In genomic region chr9:127244609-127245601, GRCh38 we compare ENCODE assay signal across 1 cellular context.
TF ChIP-seq lines count a peak whose summit lies in the region.

No MANE protein-coding gene starts in this region.

TF ChIP-seq in K562, 482 proteins besides CTCF, POLR2A, EP300 and RAD21 (continued from another document and continues in another):
- TF ChIP-seq FOXP4 (CRISPR knock-in tag; IDR thresholded peaks at IDR 0.05; ENCODE audit: borderline replicate concordance) = no peak
- no peak for TF ChIP-seq PATZ1 (CRISPR knock-in tag; IDR thresholded peaks at IDR 0.05; ENCODE audit: borderline replicate concordance)
- no peak for TF ChIP-seq ZNF512 (tag; IDR thresholded peaks at IDR 0.05)
- TF ChIP-seq CCNT2 (IDR thresholded peaks at IDR 0.05; ENCODE audit: borderline replicate concordance, extremely low read depth, insufficient read length, low read depth, low read length) = peak; percentile 43
- TF ChIP-seq ZNF76 (CRISPR knock-in tag; IDR thresholded peaks at IDR 0.05; ENCODE audit: borderline replicate concordance) = no peak
- no peak for TF ChIP-seq ERF (CRISPR knock-in tag; IDR thresholded peaks at IDR 0.05)
- TF ChIP-seq POU5F1 (IDR thresholded peaks at IDR 0.05; ENCODE audit: borderline replicate concordance, low read depth, low read length, partially characterized antibody) = no peak
- TF ChIP-seq HES1 (IDR thresholded peaks at IDR 0.05; ENCODE audit: low read depth) = no peak
- no peak for TF ChIP-seq BCOR (IDR thresholded peaks at IDR 0.05)
- TF ChIP-seq GABPA (tag; conservative IDR thresholded peaks at IDR 0.05; ENCODE audit: low read depth) = peak; percentile 43; the same call in 1 of the 2 replicates
- no peak for TF ChIP-seq RCOR1 (IDR thresholded peaks at IDR 0.05; ENCODE audit: borderline replicate concordance in 1 of 2, low read depth in 2 of 2, low read length in 2 of 2)
- TF ChIP-seq SIRT6 (IDR thresholded peaks at IDR 0.05; ENCODE audit: low read depth, low read length) = no peak
- TF ChIP-seq RBFOX2 (IDR thresholded peaks at IDR 0.05; ENCODE audit: low read depth, low read length) = peak; percentile 93
- TF ChIP-seq SIX5 (IDR thresholded peaks at IDR 0.05; ENCODE audit: borderline replicate concordance in 1 of 2, insufficient read depth in 1 of 2, low read depth in 1 of 2, low read length in 2 of 2) = peak in 1 of 2 experiments; percentile 46; a peak in 1 of 4 replicates
- no peak for TF ChIP-seq SRSF7 (optimal IDR thresholded peaks at IDR 0.05; ENCODE audit: low read depth, low read length)
- TF ChIP-seq KDM5B (IDR thresholded peaks at IDR 0.05; ENCODE audit: insufficient replicate concordance, low read depth, low read length) = peak; percentile 73
- no peak for TF ChIP-seq ZBTB5 (IDR thresholded peaks at IDR 0.05)
- TF ChIP-seq CREB1 (IDR thresholded peaks at IDR 0.05) = peak; percentile 91
- peak; percentile 91 for TF ChIP-seq CREB1 (CRISPR knock-in tag; IDR thresholded peaks at IDR 0.05)
- TF ChIP-seq TSHZ1 (CRISPR knock-in tag; IDR thresholded peaks at IDR 0.05) = no peak
- TF ChIP-seq SETDB1 (IDR thresholded peaks at IDR 0.05; ENCODE audit: low read length) = no peak
- no peak for TF ChIP-seq MAFF (IDR thresholded peaks at IDR 0.05; ENCODE audit: low read length)
- TF ChIP-seq ATF7 (IDR thresholded peaks at IDR 0.05) = peak; percentile 89
- no peak for TF ChIP-seq FOXJ2 (tag; IDR thresholded peaks at IDR 0.05)
- no peak for TF ChIP-seq MLLT1 (IDR thresholded peaks at IDR 0.05)
- TF ChIP-seq ZKSCAN8 (CRISPR knock-in tag; IDR thresholded peaks at IDR 0.05) = no peak
- no peak for TF ChIP-seq TEAD2 (tag; IDR thresholded peaks at IDR 0.05)
- TF ChIP-seq EHMT2 (IDR thresholded peaks at IDR 0.05) = no peak
- no peak for TF ChIP-seq ILF3 (IDR thresholded peaks at IDR 0.05; ENCODE audit: borderline replicate concordance)
- TF ChIP-seq XRCC4 (IDR thresholded peaks at IDR 0.05; ENCODE audit: extremely low read depth, insufficient read depth, insufficient read length) = no peak
- no peak for TF ChIP-seq SMARCA5 (IDR thresholded peaks at IDR 0.05)
- TF ChIP-seq IRF1 (CRISPR knock-in tag; IDR thresholded peaks at IDR 0.05; ENCODE audit: borderline replicate concordance) = no peak
- no peak for TF ChIP-seq ETS2 (tag; IDR thresholded peaks at IDR 0.05; ENCODE audit: borderline replicate concordance, poor library complexity, severe bottlenecking)
- peak; percentile 81 for TF ChIP-seq SUPT5H (IDR thresholded peaks at IDR 0.05)
- no peak for TF ChIP-seq CBX5 (IDR thresholded peaks at IDR 0.05; ENCODE audit: borderline replicate concordance, low read depth)
- no peak for TF ChIP-seq HDAC3 (IDR thresholded peaks at IDR 0.05; ENCODE audit: borderline replicate concordance, partially characterized antibody)
- TF ChIP-seq DIDO1 (tag; IDR thresholded peaks at IDR 0.05; ENCODE audit: low read depth) = no peak
- no peak for TF ChIP-seq CREB3L1 (IDR thresholded peaks at IDR 0.05; ENCODE audit: borderline replicate concordance, low read depth)
- TF ChIP-seq PKNOX1 (IDR thresholded peaks at IDR 0.05) = peak; percentile 98
- TF ChIP-seq FOXM1 (IDR thresholded peaks at IDR 0.05; ENCODE audit: low read depth) = no peak
- TF ChIP-seq FOXM1 (CRISPR knock-in tag; IDR thresholded peaks at IDR 0.05; ENCODE audit: low read depth) = no peak
- no peak for TF ChIP-seq ARID3A (IDR thresholded peaks at IDR 0.05; ENCODE audit: borderline replicate concordance, low read depth, low read length)
- no peak for TF ChIP-seq RBM34 (IDR thresholded peaks at IDR 0.05; ENCODE audit: borderline replicate concordance, insufficient read depth, low read length)
- no peak for TF ChIP-seq YBX1 (IDR thresholded peaks at IDR 0.05)
- TF ChIP-seq ZNF785 (CRISPR knock-in tag; IDR thresholded peaks at IDR 0.05) = no peak
